27 cellular contexts compared by ENCODE assay signal in the genomic region with DNA sequence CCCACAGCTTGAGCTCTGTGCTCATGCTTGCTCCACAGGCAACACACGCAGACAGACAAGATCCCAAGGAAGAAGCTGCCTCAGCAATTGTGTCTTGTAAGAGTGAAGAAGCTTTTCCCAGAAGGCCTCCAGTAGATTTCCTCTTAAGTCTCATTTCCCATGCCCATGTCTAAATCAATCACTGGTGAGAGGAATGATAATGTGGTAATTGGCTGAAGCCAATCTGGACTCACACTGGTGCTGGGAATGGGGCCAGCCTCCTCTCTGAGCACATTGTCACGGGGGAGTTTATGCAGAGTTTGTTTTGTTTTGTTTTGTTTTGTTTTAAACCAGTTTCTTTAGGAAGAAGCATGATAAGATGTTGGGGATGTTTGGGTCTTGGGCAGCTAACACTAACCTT. TPM values are rescaled to one million over a fixed set of nuclear protein-coding genes. Genes with fewer than 3 reads are reported as not detected.
A peak's percentile ranks its signal among the peaks of the same experiment; 100 is the strongest.
DNase-seq lines count a peak whose midpoint lies in the region; ATAC-seq and TF ChIP-seq lines count a peak whose summit lies in the region.
"Had no signal": no experiment of that assay in that cellular context is flagged by ENCODE, and none has a peak within 500 bp of the region (broad histone marks: within the 10 kb centered on the region; RNA-seq: fewer than 3 reads in every experiment).

No MANE protein-coding gene starts in this region.

- WGBS in mesenchymal stem cell, result 58% methylated on average over 2 of the region's 2 CpGs
- WGBS in stomach, 5 donors, result 53 to 65% (median 54%) methylated on average over 2 of the region's 2 CpGs

- no peak overlapping the region for H2AK5ac ChIP-seq in mesenchymal stem cell (ENCODE audit: low read length, severe bottlenecking)

- H3K27me3 ChIP-seq in mesenchymal stem cell (ENCODE audit: control insufficient read depth in 1 of 2, insufficient read depth in 1 of 2, low read length in 2 of 2) (no peaks in the 10 kb centered on the region), stomach (peaks cover 0 to 18% (median 2%) of the 10 kb centered on the region in 3 donors), left lung (peaks cover 3 to 4% of the 10 kb centered on the region in 2 donors)

- no peak overlapping the region for H2BK5ac ChIP-seq in mesenchymal stem cell (ENCODE audit: low read depth, low read length, poor library complexity, severe bottlenecking)

- no peak overlapping the region for H3K23ac ChIP-seq in mesenchymal stem cell (ENCODE audit: low read length in 2 of 2)

- no peak overlapping the region for H3K14ac ChIP-seq in mesenchymal stem cell (ENCODE audit: low read length in 2 of 2)

- TF ChIP-seq CTCF in brain (conservative IDR thresholded peaks at IDR 0.05) (no peak), stomach (IDR thresholded peaks at IDR 0.05) (no peak), left lung (IDR thresholded peaks at IDR 0.05) (no peak)

- H3K9me3 ChIP-seq in mesenchymal stem cell (ENCODE audit: control insufficient read depth, low read length) (no peaks in the 10 kb centered on the region), stomach (no peaks in the 10 kb centered on the region), left lung (peaks cover 0 to 2% of the 10 kb centered on the region in 2 donors)
- H3K9me3 ChIP-seq: A549, Caco-2, lower lobe of right lung, tibial artery had no signal

- H3K36me3 Mint-ChIP-seq in brain, result peaks cover 17% of the 10 kb centered on the region
- H3K36me3 Mint-ChIP-seq: activated naive CD8-positive, alpha-beta T cell treated with anti-CD3 and anti-CD28 coated beads for 36 hours had no signal

- H3K27me3 Mint-ChIP-seq in brain, result peaks cover 4% of the 10 kb centered on the region

- no peak overlapping the region for H4K91ac ChIP-seq in mesenchymal stem cell (ENCODE audit: low read length)

- H3K4me1 ChIP-seq in mesenchymal stem cell (ENCODE audit: control insufficient read depth, insufficient read depth, low read depth, low read length) (peaks cover 2% of the 10 kb centered on the region), stomach (peaks cover 0 to 2% (median under 1%) of the 10 kb centered on the region in 4 donors), left lung (no peaks in the 10 kb centered on the region)
- H3K4me1 ChIP-seq: A549, BLaER1 had no signal

- H3K18ac ChIP-seq in mesenchymal stem cell (ENCODE audit: low read depth in 1 of 2, low read length in 2 of 2), result no peak overlapping the region

- H3K4me1 Mint-ChIP-seq in brain, result peaks cover 15% of the 10 kb centered on the region
- H3K4me1 Mint-ChIP-seq: activated naive CD8-positive, alpha-beta T cell treated with anti-CD3 and anti-CD28 coated beads for 36 hours had no signal

- peak overlapping the region; percentile 19 for H3K9ac ChIP-seq in mesenchymal stem cell (ENCODE audit: low read length)
- H3K9ac ChIP-seq: BLaER1, KMS-11 had no signal

- H3K4ac ChIP-seq in mesenchymal stem cell (ENCODE audit: low read depth in 1 of 2, low read length in 2 of 2), result no peak overlapping the region

- DNase-seq in Ammon's horn (ENCODE audit: low spot score) (peak; percentile 4), NCI-H82 (lab: John Stamatoyannopoulos, UW) (peak; percentile 78), mesenchymal stem cell (peak; percentile 73), stomach (no peak), inferior parietal cortex (ENCODE audit: extremely low spot score) (no peak), left lung (no peak), Kasumi-1 (lab: John Stamatoyannopoulos, UW) (no peak)
- DNase-seq: activated CD4-positive, alpha-beta T cell treated with anti-CD3 and anti-CD28 coated beads, Interleukin-2, amount 50 U/mL, for 1 hour; activated CD8-positive, alpha-beta memory T cell treated with anti-CD3 and anti-CD28 coated beads, Interleukin-2, amount 50 U/mL, for 4 hours; activated naive CD8-positive, alpha-beta T cell treated with anti-CD3 and anti-CD28 coated beads for 36 hours; Caco-2; DND-41; lower lobe of right lung; NCI-H187; stimulated activated CD4-positive, alpha-beta T cell treated with anti-CD3 and anti-CD28 coated beads, Interleukin-4, amount 100 ng/mL, for 24 hours; stimulated activated naive CD8-positive, alpha-beta T cell treated with anti-CD3 and anti-CD28 coated beads, Interleukin-15, Interleukin-2, amounts not matched to agents 100 U/mL and 50 U/mL, for 24 hours; tibial artery had no signal

- H3K27ac ChIP-seq in mesenchymal stem cell (ENCODE audit: low read length, poor library complexity, severe bottlenecking) (no peak overlapping the region), stomach (no peak overlapping the region), left lung (no peak overlapping the region)
- H3K27ac ChIP-seq: A549, BLaER1, hepatocyte, KMS-11, lower lobe of right lung, tibial artery, VCaP had no signal

- peaks cover 0 to 18% (median 6%) of the 10 kb centered on the region in 5 experiments for H3K9me3 Mint-ChIP-seq in brain
- H3K9me3 Mint-ChIP-seq: activated naive CD8-positive, alpha-beta T cell treated with anti-CD3 and anti-CD28 coated beads for 36 hours; activated T-helper 2 cell treated with anti-CD3 and anti-CD28 coated beads, Interferon-gamma antibody, Interleukin-2, Interleukin-4, amounts not matched to agents 10 μg/mL and 5 μg/mL and 100 μg/mL, durations not matched to agents 14 hours and 24 hours and 36 hours; dendritic cell treated with granulocyte-macrophage colony-stimulating factor and Interleukin-4, amounts not matched to agents 40 ng/mL and 50 ng/mL, for 4 days; T-helper 2 cell treated with Interferon-gamma antibody and Interleukin-4, amounts not matched to agents 5 μg/mL and 100 μg/mL, for 36 hours had no signal

- H3K4me2 ChIP-seq in mesenchymal stem cell (ENCODE audit: low read length, poor library complexity, severe bottlenecking), result no peak overlapping the region
- H3K4me2 ChIP-seq: A549, BLaER1, hepatocyte, KMS-11 had no signal

- no peak overlapping the region for H2BK15ac ChIP-seq in mesenchymal stem cell (ENCODE audit: low read depth, poor library complexity, severe bottlenecking)

- no peak overlapping the region for H2BK120ac ChIP-seq in mesenchymal stem cell (ENCODE audit: low read depth, low read length)

- H3K36me3 ChIP-seq in mesenchymal stem cell (ENCODE audit: control insufficient read depth in 1 of 2, insufficient read depth in 2 of 2, low read depth in 1 of 2, low read length in 2 of 2), result peaks cover under 1 to 11% of the 10 kb centered on the region in 2 experiments
- H3K36me3 ChIP-seq in stomach, result no peaks in the 10 kb centered on the region
- H3K36me3 ChIP-seq in left lung, result no peaks in the 10 kb centered on the region
- H3K36me3 ChIP-seq: BLaER1, lower lobe of right lung, tibial artery had no signal

- ATAC-seq in left lung, result no peak
- ATAC-seq: A549; lower lobe of right lung; stimulated activated naive CD8-positive, alpha-beta T cell treated with anti-CD3 and anti-CD28 coated beads, Interleukin-15, Interleukin-2, amounts not matched to agents 100 U/mL and 50 U/mL, for 24 hours had no signal

- TF ChIP-seq POLR2A in stomach (IDR thresholded peaks at IDR 0.05), result no peak

- no peak overlapping the region for H4K8ac ChIP-seq in mesenchymal stem cell (ENCODE audit: low read length)

- H3K4me3 ChIP-seq in mesenchymal stem cell (ENCODE audit: insufficient read depth in 1 of 2, low read depth in 1 of 2, low read length in 2 of 2), result peak overlapping the region in 1 of 2 experiments; percentile 37
- no peak overlapping the region for H3K4me3 ChIP-seq in stomach
- H3K4me3 ChIP-seq in left lung, result no peak overlapping the region
- H3K4me3 ChIP-seq: A549, BLaER1, hepatocyte, lower lobe of right lung, tibial artery had no signal

- H3K79me1 ChIP-seq in mesenchymal stem cell (replicated peaks; ENCODE audit: low read length, poor library complexity, severe bottlenecking), result peaks cover 7% of the 10 kb centered on the region

- no peak overlapping the region for H2BK12ac ChIP-seq in mesenchymal stem cell (ENCODE audit: low read length in 2 of 2)

- H3K4me3 Mint-ChIP-seq in brain, result peak overlapping the region in 1 of 5 experiments; percentile 56
- H3K4me3 Mint-ChIP-seq: activated naive CD8-positive, alpha-beta T cell treated with anti-CD3 and anti-CD28 coated beads for 36 hours; dendritic cell treated with granulocyte-macrophage colony-stimulating factor and Interleukin-4, amounts not matched to agents 40 ng/mL and 50 ng/mL, for 4 days; T-helper 2 cell treated with Interferon-gamma antibody and Interleukin-4, amounts not matched to agents 5 μg/mL and 100 μg/mL, for 36 hours had no signal

- intact Hi-C loops in stomach (cut with DNase I; ENCODE audit: low total_unique reads), result no loop called here
- intact Hi-C loops in left lung (cut with DNase I), result no loop called here

- TF ChIP-seq EP300 in stomach (IDR thresholded peaks at IDR 0.05), result no peak

- peak overlapping the region in 4 of 5 experiments; percentile 20 to 79 (median 58) for H3K27ac Mint-ChIP-seq in brain
- H3K27ac Mint-ChIP-seq: activated naive CD8-positive, alpha-beta T cell treated with anti-CD3 and anti-CD28 coated beads for 36 hours; activated T-helper 2 cell treated with anti-CD3 and anti-CD28 coated beads, Interferon-gamma antibody, Interleukin-2, Interleukin-4, amounts not matched to agents 10 μg/mL and 5 μg/mL and 100 μg/mL, durations not matched to agents 14 hours and 24 hours and 36 hours; dendritic cell treated with granulocyte-macrophage colony-stimulating factor and Interleukin-4, amounts not matched to agents 40 ng/mL and 50 ng/mL, for 4 days; T-helper 2 cell treated with Interferon-gamma antibody and Interleukin-4, amounts not matched to agents 5 μg/mL and 100 μg/mL, for 36 hours had no signal

- no peak overlapping the region for H2AFZ ChIP-seq in mesenchymal stem cell (ENCODE audit: low read depth, low read length)
- H2AFZ ChIP-seq: hepatocyte had no signal

RNA-seq across cellular contexts. Expression of a gene that starts 36.6 kb away (rescaled TPM):
- polyA plus RNA-seq in brain (ENCODE audit: insufficient read depth, low read depth, low replicate concordance) (0.20 TPM), stomach (under 1 TPM; 0.08 to 0.15 (median 0.12) TPM)
- polyA plus RNA-seq in mesenchymal stem cell (2013, experiment 1 of 2), result 7.8 TPM
- polyA plus RNA-seq in mesenchymal stem cell (2013, experiment 2 of 2), result 8.5 TPM
- total RNA-seq in stomach (under 1 TPM in 2 of 5 donors, not detected in 3; 0.18 to 0.29 TPM), left lung (1 to 10 TPM in 1 of 2 donors, under 1 TPM in 1; 0.55 to 5.0 TPM)
- total RNA-seq: activated naive CD8-positive, alpha-beta T cell treated with anti-CD3 and anti-CD28 coated beads for 36 hours; activated T-helper 2 cell treated with anti-CD3 and anti-CD28 coated beads, Interferon-gamma antibody, Interleukin-2, Interleukin-4, amounts not matched to agents 10 μg/mL and 5 μg/mL and 100 μg/mL, durations not matched to agents 14 hours and 24 hours and 36 hours; Caco-2; RPMI7951 had no signal

Comparison
In these comparisons a context has a peak if more than half of its experiments do, and no peak if none do; other contexts are left out.
1. DNase-seq: peak in Ammon's horn (single experiment), NCI-H82 (single experiment) and mesenchymal stem cell (single experiment); none in stomach (single experiment), inferior parietal cortex (single experiment), left lung (0 of 2) and Kasumi-1 (0 of 2).